Comparison of ENCODE assay signal across 1 cellular context in genomic region chr17:82518826-82519810, GRCh38.
TF ChIP-seq lines count a peak whose summit lies in the region.

FOXK2 (plus strand) TSS chr17:82519732; CDS start chr17:82519889, 157 bp downstream.

TF ChIP-seq in HepG2, 621 proteins besides CTCF, POLR2A, EP300 and RAD21 (continued from another document and continues in another):
- peak; percentile 94 for TF ChIP-seq TOPORS (CRISPR knock-in tag; IDR thresholded peaks at IDR 0.05)
- TF ChIP-seq, protein P1, sequence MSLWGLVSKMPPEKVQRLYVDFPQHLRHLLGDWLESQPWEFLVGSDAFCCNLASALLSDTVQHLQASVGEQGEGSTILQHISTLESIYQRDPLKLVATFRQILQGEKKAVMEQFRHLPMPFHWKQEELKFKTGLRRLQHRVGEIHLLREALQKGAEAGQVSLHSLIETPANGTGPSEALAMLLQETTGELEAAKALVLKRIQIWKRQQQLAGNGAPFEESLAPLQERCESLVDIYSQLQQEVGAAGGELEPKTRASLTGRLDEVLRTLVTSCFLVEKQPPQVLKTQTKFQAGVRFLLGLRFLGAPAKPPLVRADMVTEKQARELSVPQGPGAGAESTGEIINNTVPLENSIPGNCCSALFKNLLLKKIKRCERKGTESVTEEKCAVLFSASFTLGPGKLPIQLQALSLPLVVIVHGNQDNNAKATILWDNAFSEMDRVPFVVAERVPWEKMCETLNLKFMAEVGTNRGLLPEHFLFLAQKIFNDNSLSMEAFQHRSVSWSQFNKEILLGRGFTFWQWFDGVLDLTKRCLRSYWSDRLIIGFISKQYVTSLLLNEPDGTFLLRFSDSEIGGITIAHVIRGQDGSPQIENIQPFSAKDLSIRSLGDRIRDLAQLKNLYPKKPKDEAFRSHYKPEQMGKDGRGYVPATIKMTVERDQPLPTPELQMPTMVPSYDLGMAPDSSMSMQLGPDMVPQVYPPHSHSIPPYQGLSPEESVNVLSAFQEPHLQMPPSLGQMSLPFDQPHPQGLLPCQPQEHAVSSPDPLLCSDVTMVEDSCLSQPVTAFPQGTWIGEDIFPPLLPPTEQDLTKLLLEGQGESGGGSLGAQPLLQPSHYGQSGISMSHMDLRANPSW (CRISPR knock-in tag; IDR thresholded peaks at IDR 0.05; ENCODE audit: borderline replicate concordance) = no peak
- TF ChIP-seq SOX5 (CRISPR knock-in tag; IDR thresholded peaks at IDR 0.05; ENCODE audit: borderline replicate concordance) = no peak; the same call in 1 of the 2 replicates
- no peak for TF ChIP-seq NFIC (IDR thresholded peaks at IDR 0.05; ENCODE audit: low read length)
- TF ChIP-seq ZZZ3 (CRISPR knock-in tag; IDR thresholded peaks at IDR 0.05; ENCODE audit: borderline replicate concordance) = no peak
- peak; percentile 53; the same call in 1 of the 2 replicates for TF ChIP-seq YEATS2 (CRISPR knock-in tag; IDR thresholded peaks at IDR 0.05; ENCODE audit: borderline replicate concordance)
- TF ChIP-seq, protein P2, sequence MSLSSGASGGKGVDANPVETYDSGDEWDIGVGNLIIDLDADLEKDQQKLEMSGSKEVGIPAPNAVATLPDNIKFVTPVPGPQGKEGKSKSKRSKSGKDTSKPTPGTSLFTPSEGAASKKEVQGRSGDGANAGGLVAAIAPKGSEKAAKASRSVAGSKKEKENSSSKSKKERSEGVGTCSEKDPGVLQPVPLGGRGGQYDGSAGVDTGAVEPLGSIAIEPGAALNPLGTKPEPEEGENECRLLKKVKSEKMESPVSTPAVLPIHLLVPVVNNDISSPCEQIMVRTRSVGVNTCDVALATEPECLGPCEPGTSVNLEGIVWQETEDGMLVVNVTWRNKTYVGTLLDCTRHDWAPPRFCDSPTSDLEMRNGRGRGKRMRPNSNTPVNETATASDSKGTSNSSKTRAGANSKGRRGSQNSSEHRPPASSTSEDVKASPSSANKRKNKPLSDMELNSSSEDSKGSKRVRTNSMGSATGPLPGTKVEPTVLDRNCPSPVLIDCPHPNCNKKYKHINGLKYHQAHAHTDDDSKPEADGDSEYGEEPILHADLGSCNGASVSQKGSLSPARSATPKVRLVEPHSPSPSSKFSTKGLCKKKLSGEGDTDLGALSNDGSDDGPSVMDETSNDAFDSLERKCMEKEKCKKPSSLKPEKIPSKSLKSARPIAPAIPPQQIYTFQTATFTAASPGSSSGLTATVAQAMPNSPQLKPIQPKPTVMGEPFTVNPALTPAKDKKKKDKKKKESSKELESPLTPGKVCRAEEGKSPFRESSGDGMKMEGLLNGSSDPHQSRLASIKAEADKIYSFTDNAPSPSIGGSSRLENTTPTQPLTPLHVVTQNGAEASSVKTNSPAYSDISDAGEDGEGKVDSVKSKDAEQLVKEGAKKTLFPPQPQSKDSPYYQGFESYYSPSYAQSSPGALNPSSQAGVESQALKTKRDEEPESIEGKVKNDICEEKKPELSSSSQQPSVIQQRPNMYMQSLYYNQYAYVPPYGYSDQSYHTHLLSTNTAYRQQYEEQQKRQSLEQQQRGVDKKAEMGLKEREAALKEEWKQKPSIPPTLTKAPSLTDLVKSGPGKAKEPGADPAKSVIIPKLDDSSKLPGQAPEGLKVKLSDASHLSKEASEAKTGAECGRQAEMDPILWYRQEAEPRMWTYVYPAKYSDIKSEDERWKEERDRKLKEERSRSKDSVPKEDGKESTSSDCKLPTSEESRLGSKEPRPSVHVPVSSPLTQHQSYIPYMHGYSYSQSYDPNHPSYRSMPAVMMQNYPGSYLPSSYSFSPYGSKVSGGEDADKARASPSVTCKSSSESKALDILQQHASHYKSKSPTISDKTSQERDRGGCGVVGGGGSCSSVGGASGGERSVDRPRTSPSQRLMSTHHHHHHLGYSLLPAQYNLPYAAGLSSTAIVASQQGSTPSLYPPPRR (CRISPR knock-in tag; IDR thresholded peaks at IDR 0.05; ENCODE audit: borderline replicate concordance) = peak; percentile 41; the same call in 1 of the 2 replicates
- TF ChIP-seq ZNF616 (CRISPR knock-in tag; IDR thresholded peaks at IDR 0.05; ENCODE audit: low read depth) = peak; percentile 59; the same call in 1 of the 2 replicates
- no peak for TF ChIP-seq TRIM22 (IDR thresholded peaks at IDR 0.05)
- no peak for TF ChIP-seq ZNF530 (CRISPR knock-in tag; IDR thresholded peaks at IDR 0.05; ENCODE audit: low read depth)
- no peak for TF ChIP-seq ZFP41 (CRISPR knock-in tag; IDR thresholded peaks at IDR 0.05; ENCODE audit: borderline replicate concordance)
- TF ChIP-seq TGIF2 (CRISPR knock-in tag; IDR thresholded peaks at IDR 0.05) = no peak
- 0 out of 2 replicates have a peak, but pooled peaks have one; percentile 54 for TF ChIP-seq KDM4B (CRISPR knock-in tag; IDR thresholded peaks at IDR 0.05)
- no peak for TF ChIP-seq ZNF703 (CRISPR knock-in tag; IDR thresholded peaks at IDR 0.05; ENCODE audit: borderline replicate concordance)
- TF ChIP-seq SPEN (CRISPR knock-in tag; IDR thresholded peaks at IDR 0.05; ENCODE audit: low read depth) = peak; percentile 87
- TF ChIP-seq TCF7 (IDR thresholded peaks at IDR 0.05; ENCODE audit: low read depth) = no peak
- TF ChIP-seq WIZ (CRISPR knock-in tag; IDR thresholded peaks at IDR 0.05) = no peak
- TF ChIP-seq NFATC3 (CRISPR knock-in tag; IDR thresholded peaks at IDR 0.05) = no peak
- no peak; the same call in 1 of the 2 replicates for TF ChIP-seq JDP2 (CRISPR knock-in tag; IDR thresholded peaks at IDR 0.05; ENCODE audit: borderline replicate concordance)
- 0 out of 2 replicates have a peak, but pooled peaks have one; percentile 30 for TF ChIP-seq ZNF678 (CRISPR knock-in tag; IDR thresholded peaks at IDR 0.05)
- peak; percentile 43; the same call in 1 of the 2 replicates for TF ChIP-seq ZNF12 (CRISPR knock-in tag; IDR thresholded peaks at IDR 0.05)
- no peak for TF ChIP-seq FOXP1 (IDR thresholded peaks at IDR 0.05)
- TF ChIP-seq FOXP1 (CRISPR knock-in tag; IDR thresholded peaks at IDR 0.05) = no peak
- TF ChIP-seq MAF1 (CRISPR knock-in tag; IDR thresholded peaks at IDR 0.05; ENCODE audit: borderline replicate concordance) = no peak
- TF ChIP-seq, protein P3, sequence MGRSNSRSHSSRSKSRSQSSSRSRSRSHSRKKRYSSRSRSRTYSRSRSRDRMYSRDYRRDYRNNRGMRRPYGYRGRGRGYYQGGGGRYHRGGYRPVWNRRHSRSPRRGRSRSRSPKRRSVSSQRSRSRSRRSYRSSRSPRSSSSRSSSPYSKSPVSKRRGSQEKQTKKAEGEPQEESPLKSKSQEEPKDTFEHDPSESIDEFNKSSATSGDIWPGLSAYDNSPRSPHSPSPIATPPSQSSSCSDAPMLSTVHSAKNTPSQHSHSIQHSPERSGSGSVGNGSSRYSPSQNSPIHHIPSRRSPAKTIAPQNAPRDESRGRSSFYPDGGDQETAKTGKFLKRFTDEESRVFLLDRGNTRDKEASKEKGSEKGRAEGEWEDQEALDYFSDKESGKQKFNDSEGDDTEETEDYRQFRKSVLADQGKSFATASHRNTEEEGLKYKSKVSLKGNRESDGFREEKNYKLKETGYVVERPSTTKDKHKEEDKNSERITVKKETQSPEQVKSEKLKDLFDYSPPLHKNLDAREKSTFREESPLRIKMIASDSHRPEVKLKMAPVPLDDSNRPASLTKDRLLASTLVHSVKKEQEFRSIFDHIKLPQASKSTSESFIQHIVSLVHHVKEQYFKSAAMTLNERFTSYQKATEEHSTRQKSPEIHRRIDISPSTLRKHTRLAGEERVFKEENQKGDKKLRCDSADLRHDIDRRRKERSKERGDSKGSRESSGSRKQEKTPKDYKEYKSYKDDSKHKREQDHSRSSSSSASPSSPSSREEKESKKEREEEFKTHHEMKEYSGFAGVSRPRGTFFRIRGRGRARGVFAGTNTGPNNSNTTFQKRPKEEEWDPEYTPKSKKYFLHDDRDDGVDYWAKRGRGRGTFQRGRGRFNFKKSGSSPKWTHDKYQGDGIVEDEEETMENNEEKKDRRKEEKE (IDR thresholded peaks at IDR 0.05) = no peak
- no peak for TF ChIP-seq ZNF17 (CRISPR knock-in tag; IDR thresholded peaks at IDR 0.05)
- TF ChIP-seq ONECUT2 (CRISPR knock-in tag; IDR thresholded peaks at IDR 0.05) = no peak
- TF ChIP-seq KMT2B (CRISPR knock-in tag; IDR thresholded peaks at IDR 0.05) = peak; percentile 68; the same call in 1 of the 2 replicates
- peak; percentile 96 for TF ChIP-seq ADNP (CRISPR knock-in tag; IDR thresholded peaks at IDR 0.05)
- TF ChIP-seq ZNF607 (CRISPR knock-in tag; IDR thresholded peaks at IDR 0.05; ENCODE audit: borderline replicate concordance) = peak; percentile 89; the same call in 1 of the 2 replicates
- TF ChIP-seq ELF3 (CRISPR knock-in tag; IDR thresholded peaks at IDR 0.05) = peak; percentile 30; the same call in 1 of the 2 replicates
- TF ChIP-seq, protein P4, sequence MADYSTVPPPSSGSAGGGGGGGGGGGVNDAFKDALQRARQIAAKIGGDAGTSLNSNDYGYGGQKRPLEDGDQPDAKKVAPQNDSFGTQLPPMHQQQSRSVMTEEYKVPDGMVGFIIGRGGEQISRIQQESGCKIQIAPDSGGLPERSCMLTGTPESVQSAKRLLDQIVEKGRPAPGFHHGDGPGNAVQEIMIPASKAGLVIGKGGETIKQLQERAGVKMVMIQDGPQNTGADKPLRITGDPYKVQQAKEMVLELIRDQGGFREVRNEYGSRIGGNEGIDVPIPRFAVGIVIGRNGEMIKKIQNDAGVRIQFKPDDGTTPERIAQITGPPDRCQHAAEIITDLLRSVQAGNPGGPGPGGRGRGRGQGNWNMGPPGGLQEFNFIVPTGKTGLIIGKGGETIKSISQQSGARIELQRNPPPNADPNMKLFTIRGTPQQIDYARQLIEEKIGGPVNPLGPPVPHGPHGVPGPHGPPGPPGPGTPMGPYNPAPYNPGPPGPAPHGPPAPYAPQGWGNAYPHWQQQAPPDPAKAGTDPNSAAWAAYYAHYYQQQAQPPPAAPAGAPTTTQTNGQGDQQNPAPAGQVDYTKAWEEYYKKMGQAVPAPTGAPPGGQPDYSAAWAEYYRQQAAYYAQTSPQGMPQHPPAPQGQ (CRISPR knock-in tag; IDR thresholded peaks at IDR 0.05; ENCODE audit: borderline replicate concordance) = no peak
- TF ChIP-seq YY1 (IDR thresholded peaks at IDR 0.05; ENCODE audit: insufficient read depth, insufficient replicate concordance, low read depth, low read length) = peak; percentile 81
- no peak for TF ChIP-seq ZNF350 (CRISPR knock-in tag; IDR thresholded peaks at IDR 0.05; ENCODE audit: borderline replicate concordance, low read depth)
- TF ChIP-seq, protein P5, sequence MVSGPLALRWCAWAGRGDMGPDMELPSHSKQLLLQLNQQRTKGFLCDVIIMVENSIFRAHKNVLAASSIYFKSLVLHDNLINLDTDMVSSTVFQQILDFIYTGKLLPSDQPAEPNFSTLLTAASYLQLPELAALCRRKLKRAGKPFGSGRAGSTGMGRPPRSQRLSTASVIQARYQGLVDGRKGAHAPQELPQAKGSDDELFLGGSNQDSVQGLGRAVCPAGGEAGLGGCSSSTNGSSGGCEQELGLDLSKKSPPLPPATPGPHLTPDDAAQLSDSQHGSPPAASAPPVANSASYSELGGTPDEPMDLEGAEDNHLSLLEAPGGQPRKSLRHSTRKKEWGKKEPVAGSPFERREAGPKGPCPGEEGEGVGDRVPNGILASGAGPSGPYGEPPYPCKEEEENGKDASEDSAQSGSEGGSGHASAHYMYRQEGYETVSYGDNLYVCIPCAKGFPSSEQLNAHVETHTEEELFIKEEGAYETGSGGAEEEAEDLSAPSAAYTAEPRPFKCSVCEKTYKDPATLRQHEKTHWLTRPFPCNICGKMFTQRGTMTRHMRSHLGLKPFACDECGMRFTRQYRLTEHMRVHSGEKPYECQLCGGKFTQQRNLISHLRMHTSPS (CRISPR knock-in tag; IDR thresholded peaks at IDR 0.05; ENCODE audit: low read depth) = peak; percentile 36; the same call in 1 of the 2 replicates
- TF ChIP-seq ZNF484 (CRISPR knock-in tag; IDR thresholded peaks at IDR 0.05; ENCODE audit: borderline replicate concordance, low read depth) = no peak
- no peak for TF ChIP-seq ZFP36L2 (CRISPR knock-in tag; IDR thresholded peaks at IDR 0.05)
